17 cellular contexts compared by ENCODE assay signal in the genomic region with DNA sequence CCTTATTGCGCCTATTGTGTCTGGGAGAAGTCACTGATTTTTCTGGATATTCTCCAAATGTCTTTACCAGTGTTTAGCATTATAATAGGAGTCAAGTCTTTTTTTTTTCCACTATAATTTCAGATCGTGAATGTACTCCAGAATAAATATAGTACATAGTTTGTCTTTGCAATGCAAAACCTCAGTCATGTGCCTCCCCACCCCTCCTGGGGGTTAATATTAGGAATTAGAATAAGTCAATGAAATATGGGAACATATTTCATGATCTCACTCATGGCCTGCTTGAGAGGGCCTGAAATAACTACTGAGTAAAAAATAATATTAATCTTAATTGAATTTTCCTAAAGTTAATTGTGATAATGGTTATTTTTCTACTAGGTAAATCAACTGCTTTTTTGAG.
"Had no signal": no experiment of that assay in that cellular context is flagged by ENCODE, and none has a peak within 500 bp of the region (broad histone marks: within the 10 kb centered on the region; RNA-seq: fewer than 3 reads in every experiment).

No MANE protein-coding gene starts in this region.

- H3K36me3 Mint-ChIP-seq: T-cell had no signal

- H3K27me3 ChIP-seq: brain microvascular endothelial cell, cardiac muscle cell had no signal

- DNase-seq: activated CD4-positive, alpha-beta T cell treated with anti-CD3 and anti-CD28 coated beads, Interleukin-2, amount 50 U/mL, for 1 hour; activated CD4-positive, CD25-positive, alpha-beta regulatory T cell; activated CD8-positive, alpha-beta memory T cell treated with anti-CD3 and anti-CD28 coated beads, Interleukin-2, amount 50 U/mL, for 4 hours; activated gamma-delta T cell treated with Interleukin-2 at 50 U/mL for 16 hours; activated naive CD4-positive, alpha-beta T cell treated with anti-CD3 and anti-CD28 coated beads, Interleukin-2, amount 10 ng/mL, durations not matched to agents 7 days and 5 days; brain microvascular endothelial cell; NCI-H1092; NCI-H1417; NCI-H1694 treated with DMSO at 0.1 percent for 48 hours; NCI-H2029 treated with DMSO at 0.1 percent for 48 hours; NCI-H345; NCI-H510A; SIG-M5; T-cell; T1000 had no signal

- ATAC-seq: T-cell had no signal

- H3K27ac Mint-ChIP-seq: activated naive CD4-positive, alpha-beta T cell treated with anti-CD3 and anti-CD28 coated beads, Interleukin-2, amount 10 ng/mL, durations not matched to agents 7 days and 5 days; T-cell had no signal

- H3K4me3 ChIP-seq: cardiac muscle cell had no signal

- H3K27ac ChIP-seq: brain microvascular endothelial cell, cardiac muscle cell had no signal

- H3K4me3 Mint-ChIP-seq: activated naive CD4-positive, alpha-beta T cell treated with anti-CD3 and anti-CD28 coated beads, Interleukin-2, amount 10 ng/mL, durations not matched to agents 7 days and 5 days; activated naive CD8-positive, alpha-beta T cell treated with anti-CD3 and anti-CD28 coated beads for 36 hours; T-cell had no signal

- H3K36me3 ChIP-seq: brain microvascular endothelial cell, cardiac muscle cell had no signal
